Comparison of ENCODE assay signal across 17 cellular contexts in genomic region chr5:147339313-147339712, GRCh38.
DNase-seq lines count a peak whose midpoint lies in the region; ATAC-seq and TF ChIP-seq lines count a peak whose summit lies in the region.
"Had no signal": no experiment of that assay in that cellular context is flagged by ENCODE, and none has a peak within 500 bp of the region (broad histone marks: within the 10 kb centered on the region; RNA-seq: fewer than 3 reads in every experiment).

No MANE protein-coding gene starts in this region.

- no peak for TF ChIP-seq POLR2A in GM18505 (IDR thresholded peaks at IDR 0.05; ENCODE audit: borderline replicate concordance, extremely low read depth, insufficient read depth, insufficient read length)

- DNase-seq in GM12864 (ENCODE audit: low read depth) (no peak), KBM-7 (peak; percentile 1), choroid plexus epithelial cell (ENCODE audit: low read depth) (no peak)
- DNase-seq in T-helper 2 cell treated with Interferon-gamma antibody and Interleukin-4, amounts not matched to agents 5 μg/mL and 100 μg/mL, for 36 hours (ENCODE audit: low spot score), result no peak
- DNase-seq: activated CD8-positive, alpha-beta T cell treated with anti-CD3 and anti-CD28 coated beads for 36 hours; activated naive CD8-positive, alpha-beta T cell treated with anti-CD3 and anti-CD28 coated beads, Interleukin-2, amount 10 ng/mL, durations not matched to agents 7 days and 5 days; activated T-cell treated with anti-CD3 and anti-CD28 coated beads, Interleukin-2, amount 50 U/mL, for 72 hours; CD4-positive, CD25-positive, alpha-beta regulatory T cell; hypothalamus; NCI-H1694; occipital lobe; stimulated activated CD4-positive, alpha-beta T cell treated with anti-CD3 and anti-CD28 coated beads, Interleukin-4, amount 100 ng/mL, for 24 hours had no signal

- ATAC-seq in GM19023 (IDR thresholded peaks at IDR 0.05; ENCODE audit: unreplicated experiment) (peak; percentile 17), HG02981 (IDR thresholded peaks at IDR 0.05; ENCODE audit: unreplicated experiment) (no peak), GM18505 (IDR thresholded peaks at IDR 0.05; ENCODE audit: unreplicated experiment) (no peak)
- ATAC-seq: activated CD8-positive, alpha-beta T cell treated with anti-CD3 and anti-CD28 coated beads for 36 hours; activated T-cell treated with anti-CD3 and anti-CD28 coated beads, Interleukin-2, amount 50 U/mL, for 72 hours had no signal

- no peaks in the 10 kb centered on the region for H3K4me1 Mint-ChIP-seq in T-helper 2 cell treated with Interferon-gamma antibody and Interleukin-4, amounts not matched to agents 5 μg/mL and 100 μg/mL, for 36 hours (ENCODE audit: low read depth)
- H3K4me1 Mint-ChIP-seq: activated naive CD8-positive, alpha-beta T cell treated with anti-CD3 and anti-CD28 coated beads, Interleukin-2, amount 10 ng/mL, durations not matched to agents 7 days and 5 days; CD4-positive, CD25-positive, alpha-beta regulatory T cell had no signal

- no peak overlapping the region for H3K4me3 Mint-ChIP-seq in T-helper 2 cell treated with Interferon-gamma antibody and Interleukin-4, amounts not matched to agents 5 μg/mL and 100 μg/mL, for 36 hours
- H3K4me3 Mint-ChIP-seq: activated CD8-positive, alpha-beta T cell treated with anti-CD3 and anti-CD28 coated beads for 36 hours; activated naive CD8-positive, alpha-beta T cell treated with anti-CD3 and anti-CD28 coated beads, Interleukin-2, amount 10 ng/mL, durations not matched to agents 7 days and 5 days; activated T-cell treated with anti-CD3 and anti-CD28 coated beads, Interleukin-2, amount 50 U/mL, for 72 hours; CD4-positive, CD25-positive, alpha-beta regulatory T cell had no signal

- H3K27ac Mint-ChIP-seq in T-helper 2 cell treated with Interferon-gamma antibody and Interleukin-4, amounts not matched to agents 5 μg/mL and 100 μg/mL, for 36 hours, result no peak overlapping the region
- H3K27ac Mint-ChIP-seq: activated CD8-positive, alpha-beta T cell treated with anti-CD3 and anti-CD28 coated beads for 36 hours; activated naive CD8-positive, alpha-beta T cell treated with anti-CD3 and anti-CD28 coated beads, Interleukin-2, amount 10 ng/mL, durations not matched to agents 7 days and 5 days; activated T-cell treated with anti-CD3 and anti-CD28 coated beads, Interleukin-2, amount 50 U/mL, for 72 hours; CD4-positive, CD25-positive, alpha-beta regulatory T cell had no signal

- H3K27me3 Mint-ChIP-seq in T-helper 2 cell treated with Interferon-gamma antibody and Interleukin-4, amounts not matched to agents 5 μg/mL and 100 μg/mL, for 36 hours (ENCODE audit: low read depth), result no peaks in the 10 kb centered on the region
- H3K27me3 Mint-ChIP-seq: activated CD8-positive, alpha-beta T cell treated with anti-CD3 and anti-CD28 coated beads for 36 hours; activated naive CD8-positive, alpha-beta T cell treated with anti-CD3 and anti-CD28 coated beads, Interleukin-2, amount 10 ng/mL, durations not matched to agents 7 days and 5 days; CD4-positive, CD25-positive, alpha-beta regulatory T cell had no signal

- H3K9me3 Mint-ChIP-seq in T-helper 2 cell treated with Interferon-gamma antibody and Interleukin-4, amounts not matched to agents 5 μg/mL and 100 μg/mL, for 36 hours, result no peaks in the 10 kb centered on the region

- H3K36me3 Mint-ChIP-seq in T-helper 2 cell treated with Interferon-gamma antibody and Interleukin-4, amounts not matched to agents 5 μg/mL and 100 μg/mL, for 36 hours (ENCODE audit: low read depth), result no peaks in the 10 kb centered on the region
- H3K36me3 Mint-ChIP-seq: activated naive CD8-positive, alpha-beta T cell treated with anti-CD3 and anti-CD28 coated beads, Interleukin-2, amount 10 ng/mL, durations not matched to agents 7 days and 5 days; CD4-positive, CD25-positive, alpha-beta regulatory T cell had no signal

- TF ChIP-seq CTCF in GM12864 (IDR thresholded peaks at IDR 0.05; ENCODE audit: low read depth, low read length, missing control alignments) (peak; percentile 48), choroid plexus epithelial cell (conservative IDR thresholded peaks at IDR 0.05; ENCODE audit: low read depth, low read length) (peak; percentile 3)

- H3K4me3 ChIP-seq in GM12864 (ENCODE audit: low read depth, low read length) (no peak overlapping the region), choroid plexus epithelial cell (ENCODE audit: low read depth, low read length) (no peak overlapping the region)
- H3K4me3 ChIP-seq: breast epithelium, thoracic aorta had no signal

- in situ Hi-C loops in KBM-7 (cut with MboI; ENCODE audit: low pct_unique_long_range_greater_than_20kb, low sequenced_read_pairs), result no loop called here
